14 cellular contexts compared by ENCODE assay signal in genomic region chrX:115030635-115031034, GRCh38. TPM values are rescaled to one million over a fixed set of nuclear protein-coding genes. Genes with fewer than 3 reads are reported as not detected.
DNase-seq lines count a peak whose midpoint lies in the region; ATAC-seq and TF ChIP-seq lines count a peak whose summit lies in the region.
"Had no signal": no experiment of that assay in that cellular context is flagged by ENCODE, and none has a peak within 500 bp of the region (broad histone marks: within the 10 kb centered on the region; RNA-seq: fewer than 3 reads in every experiment).

No MANE protein-coding gene starts in this region.

- DNase-seq in HPDE6-E6E7 (ENCODE audit: extremely low spot score), result peak; percentile 36
- peak; percentile 36 for DNase-seq in NCI-H69 (lab: John Stamatoyannopoulos, UW)
- DNase-seq in foreskin keratinocyte, result peak; percentile 83 to 91
- peak; percentile 46 for DNase-seq in transverse colon
- no peak for DNase-seq in activated CD8-positive, alpha-beta memory T cell treated with anti-CD3 and anti-CD28 coated beads, Interleukin-2, amount 50 U/mL, for 4 hours
- DNase-seq in hypothalamus (lab: John Stamatoyannopoulos, UW), result no peak
- DNase-seq: activated CD4-positive, alpha-beta T cell treated with anti-CD3 and anti-CD28 coated beads, Interleukin-2, amount 50 U/mL, for 1 hour; Karpas-422; naive thymus-derived CD4-positive, alpha-beta T cell; T-helper 9 cell had no signal

- in situ Hi-C loops in transverse colon (cut with MboI; ENCODE audit: low pct_ligation_motif_present in 1 of 4, low pct_unique_long_range_greater_than_20kb in 1 of 4, low sequenced_read_pairs in 3 of 4), result no loop called here

- no peak for TF ChIP-seq POLR2A in transverse colon (IDR thresholded peaks at IDR 0.05)

- intact Hi-C loops in transverse colon (cut with DNase I; ENCODE audit: low total_unique reads), result no loop called here

- H3K27me3 ChIP-seq in foreskin keratinocyte (no peaks in the 10 kb centered on the region), transverse colon (no peaks in the 10 kb centered on the region)
- H3K27me3 ChIP-seq: gastroesophageal sphincter, Peyer's patch had no signal

- no peak overlapping the region for H3K4me3 ChIP-seq in transverse colon
- H3K4me3 ChIP-seq: gastroesophageal sphincter, Peyer's patch had no signal

- H3K9me3 ChIP-seq in transverse colon, result no peaks in the 10 kb centered on the region
- H3K9me3 ChIP-seq: gastroesophageal sphincter, Peyer's patch had no signal

- TF ChIP-seq EP300 in transverse colon (IDR thresholded peaks at IDR 0.05; ENCODE audit: low read depth), result no peak

- H3K4me1 ChIP-seq in foreskin keratinocyte, result peaks cover 10% of the 10 kb centered on the region
- H3K4me1 ChIP-seq in transverse colon, result no peaks in the 10 kb centered on the region
- H3K4me1 ChIP-seq: Peyer's patch had no signal

- 34% methylated on average over 2 of the region's 2 CpGs; no CpG with 5 or more reads in 1 of the 2 donors for WGBS in transverse colon (ENCODE audit: low coverage in 1 of 2), 2 donors

- TF ChIP-seq CTCF in foreskin keratinocyte (conservative IDR thresholded peaks at IDR 0.05), result no peak
- no peak for TF ChIP-seq CTCF in transverse colon (IDR thresholded peaks at IDR 0.05)

- peak; percentile 89 for ATAC-seq in foreskin keratinocyte
- no peak for ATAC-seq in GM21423 (IDR thresholded peaks at IDR 0.05; ENCODE audit: unreplicated experiment)
- ATAC-seq: gastroesophageal sphincter; naive thymus-derived CD4-positive, alpha-beta T cell had no signal

- H3K36me3 ChIP-seq in transverse colon, result no peaks in the 10 kb centered on the region
- H3K36me3 ChIP-seq: gastroesophageal sphincter, Peyer's patch had no signal

- H3K27ac ChIP-seq in foreskin keratinocyte, result peak overlapping the region; percentile 96
- peak overlapping the region; percentile 44 to 72 (median 65) for H3K27ac ChIP-seq in transverse colon

RNA-seq across cellular contexts. Expression of gene IL13RA2, which starts 13.2 kb away (rescaled TPM):
- total RNA-seq in foreskin keratinocyte (0.32 and 0.85 TPM in 2 replicates), transverse colon (not detected)
- polyA plus RNA-seq in foreskin keratinocyte, result 0.43 and 0.54 TPM in 2 replicates
- total RNA-seq: astrocyte; naive thymus-derived CD4-positive, alpha-beta T cell; Peyer's patch had no signal
- polyA plus RNA-seq: naive thymus-derived CD4-positive, alpha-beta T cell had no signal

Comparison
In these comparisons a context has a peak if more than half of its experiments do, and no peak if none do; other contexts are left out.
1. DNase-seq: peak in HPDE6-E6E7 (single experiment), NCI-H69 (single experiment), foreskin keratinocyte (2 of 2) and transverse colon (single experiment); none in activated CD8-positive, alpha-beta memory T cell treated with anti-CD3 and anti-CD28 coated beads, Interleukin-2, amount 50 U/mL, for 4 hours (single experiment) and hypothalamus (0 of 51).